3 cellular contexts compared by ENCODE assay signal in the genomic region with DNA sequence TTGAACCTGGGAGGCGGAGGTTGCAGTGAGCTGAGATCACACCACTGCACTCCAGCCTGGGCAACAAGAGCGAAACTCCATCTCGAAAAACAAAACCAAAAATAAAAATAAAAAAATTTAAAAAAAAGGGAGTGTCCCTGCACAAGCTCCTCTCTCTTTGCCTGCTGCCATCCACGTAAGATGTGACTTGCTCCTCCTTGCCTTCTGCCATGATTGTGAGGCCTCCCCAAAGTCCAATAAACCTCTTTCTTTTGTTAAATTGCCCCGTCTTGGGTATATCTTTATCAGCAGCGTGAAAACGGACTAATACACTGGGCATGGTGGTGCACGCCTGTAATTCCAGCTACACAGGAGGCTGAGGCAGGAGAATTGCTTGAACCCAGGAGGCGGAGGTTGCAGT. TPM values are rescaled to one million over a fixed set of nuclear protein-coding genes. Genes with fewer than 3 reads are reported as not detected.
"Had no signal": no experiment of that assay in that cellular context is flagged by ENCODE, and none has a peak within 500 bp of the region (broad histone marks: within the 10 kb centered on the region; RNA-seq: fewer than 3 reads in every experiment).

No MANE protein-coding gene starts in this region.

RNA-seq across cellular contexts. Expression of a gene that starts 4.5 kb away (rescaled TPM):
- total RNA-seq: RPMI7951, SJCRH30, SK-MEL-5 had no signal
